In the genomic region with DNA sequence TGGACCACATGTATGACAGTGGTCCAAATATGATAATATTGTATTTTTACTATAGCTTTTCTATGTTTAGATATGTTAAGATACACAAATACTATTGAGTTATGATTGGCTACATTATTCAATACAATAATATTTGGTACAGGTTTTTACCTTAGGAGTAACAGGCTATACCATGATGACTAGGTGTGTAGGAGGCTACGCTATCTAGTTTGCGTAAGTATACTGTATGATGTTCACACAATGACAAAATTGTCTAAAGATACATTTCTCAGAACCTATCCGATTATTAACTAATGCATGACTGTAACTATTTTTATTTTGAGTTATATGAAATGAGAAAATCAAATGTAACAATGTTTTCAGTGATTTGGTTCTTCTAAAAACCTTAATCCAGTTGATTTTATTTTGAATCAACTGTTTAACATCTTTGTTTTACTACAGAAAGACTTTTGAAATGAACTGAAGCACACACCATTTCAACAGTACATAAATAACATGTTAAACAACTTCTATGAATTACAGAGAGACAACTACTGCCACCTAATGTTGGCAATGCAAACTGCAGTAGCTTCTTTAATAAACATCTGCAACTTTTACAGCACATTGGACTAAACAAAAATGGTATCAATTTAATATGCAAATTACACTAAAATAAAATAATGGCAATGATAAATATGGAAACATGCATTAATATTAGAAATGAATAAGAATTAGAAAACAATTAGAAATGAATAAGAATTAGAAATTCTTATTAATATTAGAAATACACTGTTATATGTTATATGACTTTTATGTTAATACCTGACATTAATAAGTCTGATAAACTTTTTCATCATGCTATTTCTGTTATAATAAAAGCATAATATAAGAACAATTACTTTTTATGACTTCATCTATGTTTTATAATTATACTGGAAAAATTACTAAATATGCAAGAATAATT, we compare ENCODE assay signal across 8 cellular contexts.
DNase-seq lines count a peak whose midpoint lies in the region; ATAC-seq and TF ChIP-seq lines count a peak whose summit lies in the region.

No MANE protein-coding gene starts in this region.

- H3K27me3 ChIP-seq in AG04450 (ENCODE audit: control insufficient read depth, insufficient read depth, low read length) (no peaks in the 10 kb centered on the region), sigmoid colon (no peaks in the 10 kb centered on the region)

- no peak overlapping the region for H3K27ac ChIP-seq in AG04450 (ENCODE audit: low read depth, low read length)
- no peak overlapping the region for H3K27ac ChIP-seq in sigmoid colon

- 71 to 78% methylated on average over 3 of the region's 3 CpGs for WGBS in sigmoid colon, 2 donors

- H3K4me1 Mint-ChIP-seq in activated CD4-positive, alpha-beta T cell treated with anti-CD3 and anti-CD28 coated beads, Interleukin-2, amount 10 ng/mL, durations not matched to agents 24 days and 14 days: no peaks in the 10 kb centered on the region

- H3K36me3 ChIP-seq in sigmoid colon: no peaks in the 10 kb centered on the region

- no peak for TF ChIP-seq EP300 in sigmoid colon (IDR thresholded peaks at IDR 0.05)

- peaks cover 0 to 8% (median 0%) of the 10 kb centered on the region in 4 donors for H3K4me1 ChIP-seq in sigmoid colon

- intact Hi-C loops in activated CD4-positive, alpha-beta T cell treated with anti-CD3 and anti-CD28 coated beads, Interleukin-2, amount 10 ng/mL, durations not matched to agents 24 days and 14 days (cut with micrococcal nuclease): loop anchor here (1.0 to 5.0 kb wide), 2 partner anchors 50 to 452 kb away; no protein-coding TSS in a partner anchor
- intact Hi-C loops in sigmoid colon (cut with DNase I): loop anchor here (5.0 to 10.0 kb wide), 2 partner anchors 52 to 600 kb away; no protein-coding TSS in a partner anchor

- POLR2A ChIA-PET in AG04450 (lab: Yijun Ruan, JAX): interaction anchor here (0.5 kb wide), 1 partner anchor 256 kb away, joined by 3 read pairs; a partner anchor contains a TSS

- no peak overlapping the region for H3K4me3 ChIP-seq in AG04450 (ENCODE audit: low read depth, low read length)
- H3K4me3 ChIP-seq in foreskin fibroblast (ENCODE audit: low read depth in 1 of 2, low read length in 2 of 2): no peak overlapping the region
- no peak overlapping the region for H3K4me3 ChIP-seq in sigmoid colon

- no peak overlapping the region for H3K27ac Mint-ChIP-seq in activated CD4-positive, alpha-beta T cell treated with anti-CD3 and anti-CD28 coated beads, Interleukin-2, amount 10 ng/mL, durations not matched to agents 24 days and 14 days

- ATAC-seq in HG02678 (IDR thresholded peaks at IDR 0.05; ENCODE audit: unreplicated experiment) (peak; percentile 63), HG03460 (IDR thresholded peaks at IDR 0.05; ENCODE audit: unreplicated experiment) (no peak)

- TF ChIP-seq CTCF in AG04450 (IDR thresholded peaks at IDR 0.05; ENCODE audit: low read depth, low read length) (peak; percentile 91), foreskin fibroblast (IDR thresholded peaks at IDR 0.05; ENCODE audit: low read depth, low read length) (peak; percentile 71), sigmoid colon (IDR thresholded peaks at IDR 0.05) (peak; percentile 65 to 90 (median 82))

- no peaks in the 10 kb centered on the region for H3K9me3 Mint-ChIP-seq in activated CD4-positive, alpha-beta T cell treated with anti-CD3 and anti-CD28 coated beads, Interleukin-2, amount 10 ng/mL, durations not matched to agents 24 days and 14 days

- CTCF ChIA-PET in AG04450 (lab: Charles Lee): interaction anchor here (0.6 to 3.7 kb wide), 20 partner anchors 9 to 1083 kb away, joined by 3 to 16 read pairs (median 4); no protein-coding TSS in a partner anchor

- H3K27me3 Mint-ChIP-seq in activated CD4-positive, alpha-beta T cell treated with anti-CD3 and anti-CD28 coated beads, Interleukin-2, amount 10 ng/mL, durations not matched to agents 24 days and 14 days: peaks cover 1% of the 10 kb centered on the region

- DNase-seq in AG04450 (ENCODE audit: low read depth, low spot score) (peak; percentile 21), GDM1 (lab: John Stamatoyannopoulos, UW) (peak; percentile 7), NCI-H2107 (lab: John Stamatoyannopoulos, UW) (peak; percentile 27), foreskin fibroblast (peak; percentile 33 to 70), sigmoid colon (no peak)
- DNase-seq in activated CD4-positive, alpha-beta T cell treated with anti-CD3 and anti-CD28 coated beads, Interleukin-2, amount 10 ng/mL, durations not matched to agents 24 days and 14 days: peak; percentile 85

- H3K9me3 ChIP-seq in AG04450 (ENCODE audit: control insufficient read depth, insufficient read depth, low read length): no peaks in the 10 kb centered on the region
- no peaks in the 10 kb centered on the region for H3K9me3 ChIP-seq in sigmoid colon

- no peaks in the 10 kb centered on the region for H3K36me3 Mint-ChIP-seq in activated CD4-positive, alpha-beta T cell treated with anti-CD3 and anti-CD28 coated beads, Interleukin-2, amount 10 ng/mL, durations not matched to agents 24 days and 14 days (ENCODE audit: low read depth)

- TF ChIP-seq POLR2A in sigmoid colon (IDR thresholded peaks at IDR 0.05): no peak

- H3K4me3 Mint-ChIP-seq in activated CD4-positive, alpha-beta T cell treated with anti-CD3 and anti-CD28 coated beads, Interleukin-2, amount 10 ng/mL, durations not matched to agents 24 days and 14 days: no peak overlapping the region
